ENCODE assay signal across 19 cellular contexts in genomic region chr13:33158271-33158670, GRCh38.
"Had no signal": no experiment of that assay in that cellular context is flagged by ENCODE, and none has a peak within 500 bp of the region (broad histone marks: within the 10 kb centered on the region; RNA-seq: fewer than 3 reads in every experiment).

No MANE protein-coding gene starts in this region.

- H3K4me3 Mint-ChIP-seq: naive thymus-derived CD4-positive, alpha-beta T cell had no signal

- H2AFZ ChIP-seq: hepatocyte had no signal

- H3K27ac Mint-ChIP-seq: progenitor cell of endocrine pancreas had no signal

- H3K27me3 ChIP-seq: colonic mucosa, hepatocyte, pancreas, thyroid gland had no signal

- H3K4me2 ChIP-seq: hepatocyte, smooth muscle cell had no signal

- H3K79me2 ChIP-seq: hepatocyte had no signal

- H3K36me3 ChIP-seq: colonic mucosa, thyroid gland had no signal

- H3K27ac ChIP-seq: colonic mucosa, hepatocyte, left ventricle myocardium inferior, pancreas, thyroid gland had no signal

- FAIRE-seq: kidney, pancreas had no signal

- DNase-seq: cerebellar nuclear complex; colonic mucosa; dermis blood vessel endothelial cell; effector CD4-positive, alpha-beta T cell; foreskin melanocyte; kidney; left cardiac atrium; left ventricle myocardium inferior; mesendoderm; naive thymus-derived CD4-positive, alpha-beta T cell; pancreas; right cardiac atrium; stimulated activated CD4-positive, alpha-beta T cell treated with anti-CD3 and anti-CD28 coated beads, Interleukin-2, amount 100 ng/mL, for 48 hours; stimulated activated naive CD4-positive, alpha-beta T cell treated with Interleukin-2 at 50 U/mL for 16 hours; thyroid gland had no signal

- H3K4me3 ChIP-seq: colonic mucosa, hepatocyte, left ventricle myocardium inferior, lung, pancreas, smooth muscle cell, thyroid gland had no signal

- H3K27me3 Mint-ChIP-seq: progenitor cell of endocrine pancreas had no signal

- ATAC-seq: naive thymus-derived CD4-positive, alpha-beta T cell; pancreas; right cardiac atrium had no signal

- H3K9me3 ChIP-seq: colonic mucosa, pancreas, thyroid gland had no signal

- H3K4me1 ChIP-seq: colonic mucosa, pancreas had no signal

- H3K4me1 Mint-ChIP-seq: naive thymus-derived CD4-positive, alpha-beta T cell had no signal
